In the genomic region with DNA sequence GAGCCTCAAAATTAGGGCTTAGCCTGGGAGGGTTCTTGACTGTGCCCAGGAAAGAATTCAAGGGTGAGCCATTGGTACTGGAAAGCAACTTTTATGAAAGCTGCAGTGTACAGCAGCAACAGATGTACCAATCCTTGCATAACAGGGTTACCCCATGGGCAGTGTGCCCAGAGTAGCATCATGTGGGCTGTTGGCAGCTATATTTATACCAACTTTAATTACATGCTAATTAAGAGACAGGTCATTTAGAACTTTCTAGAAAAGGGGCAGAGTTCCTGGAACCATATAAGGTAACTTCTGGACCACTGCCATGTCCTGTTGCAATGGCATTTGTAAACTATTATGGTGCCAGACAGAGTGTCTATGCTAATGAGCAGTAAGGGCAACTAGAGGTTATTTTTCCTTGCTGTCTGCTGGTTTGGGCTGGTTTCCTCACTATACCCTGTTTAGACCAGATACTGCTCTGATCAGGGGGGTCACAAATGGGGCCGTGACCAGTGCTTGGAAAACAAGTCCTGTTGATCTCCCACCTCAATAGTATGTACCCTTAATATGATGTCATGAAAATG, we compare ENCODE assay signal across 24 cellular contexts.
DNase-seq lines count a peak whose midpoint lies in the region; ATAC-seq and TF ChIP-seq lines count a peak whose summit lies in the region.
"Had no signal": no experiment of that assay in that cellular context is flagged by ENCODE, and none has a peak within 500 bp of the region (broad histone marks: within the 10 kb centered on the region; RNA-seq: fewer than 3 reads in every experiment).

No MANE protein-coding gene starts in this region.

- no peak overlapping the region for H3K4me3 ChIP-seq in choroid plexus epithelial cell (ENCODE audit: low read depth, low read length)
- H3K4me3 ChIP-seq: ovary, SJCRH30, testis had no signal

- ATAC-seq in left lobe of liver (peak; percentile 53), GM18870 (IDR thresholded peaks at IDR 0.05; ENCODE audit: unreplicated experiment) (no peak)
- ATAC-seq: CD8-positive, alpha-beta T cell; stimulated activated naive CD8-positive, alpha-beta T cell treated with anti-CD3 and anti-CD28 coated beads, Interleukin-15, Interleukin-2, amounts not matched to agents 100 U/mL and 50 U/mL, for 24 hours had no signal

- TF ChIP-seq CTCF in choroid plexus epithelial cell (conservative IDR thresholded peaks at IDR 0.05; ENCODE audit: low read depth, low read length), result no peak

- POLR2A ChIA-PET in HEK293T (lab: Yijun Ruan, JAX), result no interaction called here

- DNase-seq in EH (ENCODE audit: low read depth) (peak; percentile 20), NCI-H446 treated with DMSO at 0.1 percent for 48 hours (lab: John Stamatoyannopoulos, UW) (peak; percentile 73), choroid plexus epithelial cell (ENCODE audit: low read depth) (peak; percentile 10), left lobe of liver (ENCODE audit: low spot score) (no peak), HEK293T (ENCODE audit: extremely low spot score) (no peak), NCI-H345 treated with DMSO at 0.1 percent for 48 hours (lab: John Stamatoyannopoulos, UW; ENCODE audit: unreplicated experiment) (no peak)
- DNase-seq: activated B cell treated with CpG ODN at 0.5 μM for 24 hours; activated CD4-positive, alpha-beta T cell treated with anti-CD3 and anti-CD28 coated beads, Interleukin-2, amount 10 ng/mL, durations not matched to agents 7 days and 5 days; activated effector memory CD4-positive, alpha-beta T cell treated with anti-CD3 and anti-CD28 coated beads, Interleukin-2, amount 50 U/mL, for 16 hours; activated T-cell treated with anti-CD3 and anti-CD28 coated beads, Interleukin-2, amount 50 U/mL, for 1 hour; BE2C; CD8-positive, alpha-beta T cell; EL; glutamatergic neuron; NCI-H1417 treated with DMSO at 0.1 percent for 48 hours; NCI-H2081; nephron progenitor cell; ovary; RPMI8226; SJCRH30; stimulated activated CD4-positive, alpha-beta T cell treated with anti-CD3 and anti-CD28 coated beads, Interleukin-1b, Interleukin-23, amount 100 ng/mL, for 48 hours; stimulated activated naive CD8-positive, alpha-beta T cell treated with anti-CD3 and anti-CD28 coated beads, Interleukin-15, Interleukin-2, amounts not matched to agents 100 U/mL and 50 U/mL, for 24 hours; testis had no signal

- CTCF ChIA-PET in HEK293T (lab: Yijun Ruan, JAX), result no interaction called here

TF ChIP-seq in HEK293T, 16 proteins besides CTCF, POLR2A, EP300 and RAD21:
- TF ChIP-seq FOXM1 (IDR thresholded peaks at IDR 0.05; ENCODE audit: borderline replicate concordance) (no peak), ZNF384 (IDR thresholded peaks at IDR 0.05) (no peak), NFRKB (IDR thresholded peaks at IDR 0.05) (no peak), HDGF (IDR thresholded peaks at IDR 0.05; ENCODE audit: borderline replicate concordance) (no peak), FOXA1 (IDR thresholded peaks at IDR 0.05) (no peak), CTBP1 (IDR thresholded peaks at IDR 0.05; ENCODE audit: borderline replicate concordance) (no peak), TARDBP (IDR thresholded peaks at IDR 0.05) (no peak), SP1 (IDR thresholded peaks at IDR 0.05) (no peak), BHLHE40 (IDR thresholded peaks at IDR 0.05; ENCODE audit: borderline replicate concordance) (no peak), L3MBTL2 (conservative IDR thresholded peaks at IDR 0.05) (no peak), ARNT (IDR thresholded peaks at IDR 0.05) (no peak), LEF1 (IDR thresholded peaks at IDR 0.05; ENCODE audit: borderline replicate concordance) (no peak), ELF4 (IDR thresholded peaks at IDR 0.05) (no peak), FOXK2 (IDR thresholded peaks at IDR 0.05) (no peak), SUZ12 (IDR thresholded peaks at IDR 0.05) (no peak)
- TF ChIP-seq, protein P1, sequence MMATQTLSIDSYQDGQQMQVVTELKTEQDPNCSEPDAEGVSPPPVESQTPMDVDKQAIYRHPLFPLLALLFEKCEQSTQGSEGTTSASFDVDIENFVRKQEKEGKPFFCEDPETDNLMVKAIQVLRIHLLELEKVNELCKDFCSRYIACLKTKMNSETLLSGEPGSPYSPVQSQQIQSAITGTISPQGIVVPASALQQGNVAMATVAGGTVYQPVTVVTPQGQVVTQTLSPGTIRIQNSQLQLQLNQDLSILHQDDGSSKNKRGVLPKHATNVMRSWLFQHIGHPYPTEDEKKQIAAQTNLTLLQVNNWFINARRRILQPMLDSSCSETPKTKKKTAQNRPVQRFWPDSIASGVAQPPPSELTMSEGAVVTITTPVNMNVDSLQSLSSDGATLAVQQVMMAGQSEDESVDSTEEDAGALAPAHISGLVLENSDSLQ (IDR thresholded peaks at IDR 0.05), result no peak

Comparison
In these comparisons a context has a peak if more than half of its experiments do, and no peak if none do; other contexts are left out.
1. DNase-seq: peak in EH (single experiment), NCI-H446 treated with DMSO at 0.1 percent for 48 hours (single experiment) and choroid plexus epithelial cell (single experiment); none in left lobe of liver (single experiment), HEK293T (single experiment) and NCI-H345 treated with DMSO at 0.1 percent for 48 hours (single experiment).